Comparison of ENCODE assay signal across 8 cellular contexts in the genomic region with DNA sequence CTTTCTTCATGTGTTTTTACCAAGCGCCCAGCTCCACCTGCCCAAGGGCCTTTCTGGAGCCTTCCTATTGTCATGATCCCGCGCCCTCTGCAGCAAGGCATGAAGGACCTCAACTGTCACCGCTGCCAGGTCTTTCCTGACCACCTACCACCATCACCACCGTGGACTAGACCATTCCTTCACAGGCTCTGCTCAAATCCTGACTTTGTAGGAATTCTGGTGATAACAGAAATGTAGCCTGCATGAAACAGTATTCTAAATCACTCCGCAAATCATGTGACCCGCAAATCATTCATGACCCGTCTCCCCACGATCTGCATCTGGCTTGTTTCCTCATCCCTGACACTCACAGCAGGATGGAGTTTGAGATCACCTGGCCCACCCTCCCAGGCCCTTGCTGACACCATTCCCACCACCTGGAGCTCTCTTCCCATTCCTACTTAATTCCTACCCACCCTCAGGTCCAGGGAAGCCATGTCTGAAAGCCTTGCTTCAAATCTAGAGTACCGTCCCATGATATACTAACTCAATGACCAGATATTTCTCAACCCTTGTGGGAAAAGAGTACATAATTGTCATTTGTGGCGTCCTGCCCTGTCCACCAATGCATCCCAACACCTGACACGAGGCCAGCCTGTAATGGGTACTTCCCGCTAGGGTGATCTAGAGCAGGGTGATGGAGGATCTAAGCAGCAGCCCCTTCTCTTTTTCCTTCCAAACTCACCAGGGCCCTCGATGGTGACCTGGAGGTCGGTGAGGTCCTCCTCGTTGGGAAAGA. TPM values are rescaled to one million over a fixed set of nuclear protein-coding genes. Genes with fewer than 3 reads are reported as not detected.
DNase-seq lines count a peak whose midpoint lies in the region; ATAC-seq and TF ChIP-seq lines count a peak whose summit lies in the region.

No MANE protein-coding gene starts in this region.

- peak; percentile 39 for DNase-seq in HT-29 (ENCODE audit: low spot score)
- DNase-seq in brain microvascular endothelial cell = no peak
- no peak for DNase-seq in kidney tubule cell (ENCODE audit: low spot score)
- no peak for DNase-seq in SW480 (ENCODE audit: low spot score)
- no peak for DNase-seq in cerebellum (ENCODE audit: low spot score)

- in situ Hi-C loops in brain microvascular endothelial cell (cut with HindIII; ENCODE audit: low pct_ligation_motif_present, low sequenced_read_pairs) = no loop called here

- no peak for TF ChIP-seq CTCF in brain microvascular endothelial cell (IDR thresholded peaks at IDR 0.05; ENCODE audit: low read depth, low read length, missing control alignments)

- H3K27me3 ChIP-seq in ACC112 (ENCODE audit: insufficient read depth, low read length) (no peaks in the 10 kb centered on the region), brain microvascular endothelial cell (replicated peaks) (no peaks in the 10 kb centered on the region), muscle layer of colon (ENCODE audit: control insufficient read depth in 1 of 2, insufficient read depth in 2 of 2, low read length in 2 of 2) (no peaks in the 10 kb centered on the region)

- peaks cover 46% of the 10 kb centered on the region for H3K79me2 ChIP-seq in ACC112 (ENCODE audit: control insufficient read depth, insufficient read depth, low read length, unreplicated experiment)

- peaks cover 8% of the 10 kb centered on the region; the same call in 1 of the 2 replicates for H3K36me3 ChIP-seq in ACC112 (ENCODE audit: insufficient read depth, low read length)
- peaks cover 29% of the 10 kb centered on the region for H3K36me3 ChIP-seq in brain microvascular endothelial cell (replicated peaks)
- H3K36me3 ChIP-seq in muscle layer of colon (ENCODE audit: insufficient read depth, low read length) = peaks cover 28% of the 10 kb centered on the region

- H3K27ac ChIP-seq in ACC112 (ENCODE audit: low read depth, low read length) = peak overlapping the region; percentile 7; the same call in 1 of the 2 replicates
- peak overlapping the region; percentile 4 for H3K27ac ChIP-seq in brain microvascular endothelial cell
- H3K27ac ChIP-seq in muscle layer of colon (ENCODE audit: low read depth, low read length) = no peak overlapping the region

- H3K9ac ChIP-seq in muscle layer of colon (ENCODE audit: low read length) = no peak overlapping the region

- peaks cover 17% of the 10 kb centered on the region for H3K4me1 ChIP-seq in ACC112 (ENCODE audit: control insufficient read depth, insufficient read depth, low read length, unreplicated experiment)
- H3K4me1 ChIP-seq in muscle layer of colon (ENCODE audit: insufficient read depth, low read length) = peaks cover 16% of the 10 kb centered on the region

- ATAC-seq in GM19452 (IDR thresholded peaks at IDR 0.05; ENCODE audit: unreplicated experiment) = no peak

- no peak overlapping the region for H2AFZ ChIP-seq in ACC112 (ENCODE audit: low read length, unreplicated experiment)

- H3K4me3 ChIP-seq in ACC112 (ENCODE audit: low read depth, low read length) (peak overlapping the region; percentile 84), brain microvascular endothelial cell (ENCODE audit: low read depth, low read length) (peak overlapping the region; percentile 83), muscle layer of colon (ENCODE audit: low read depth in 1 of 2, low read length in 2 of 2) (peak overlapping the region; percentile 39 to 76)

- H3K9me3 ChIP-seq in muscle layer of colon (ENCODE audit: low read length) = no peaks in the 10 kb centered on the region

RNA-seq across cellular contexts. Expression of gene UBE2S, which starts 1.3 kb away (rescaled TPM):
- 2,696 and 2,806 TPM in 2 replicates for total RNA-seq in HT-29 (2014; rRNA removed; shearing (Covaris generic))
- 38.6 TPM for total RNA-seq in cerebellum

RNA-seq across cellular contexts. Expression of gene RPL28, which starts 20.5 kb away (rescaled TPM):
- 1,121 and 1,134 TPM in 2 replicates for total RNA-seq in HT-29 (2014; rRNA removed; shearing (Covaris generic))
- total RNA-seq in cerebellum = 105 TPM

RNA-seq across cellular contexts. Expression of gene TMEM238, which starts 22.2 kb away (rescaled TPM):
- 87.8 and 92.7 TPM in 2 replicates for total RNA-seq in HT-29 (2014; rRNA removed; shearing (Covaris generic))
- total RNA-seq in cerebellum = 0.27 TPM

RNA-seq across cellular contexts. Expression of gene TMEM190, which starts 29.7 kb away (rescaled TPM):
- total RNA-seq in HT-29 (2014; rRNA removed; shearing (Covaris generic)) = not detected in 2 replicates
- total RNA-seq in cerebellum = not detected

RNA-seq across cellular contexts. Expression of gene IL11, which starts 36.0 kb away (rescaled TPM):
- 0.31 and 2.8 TPM in 2 replicates for total RNA-seq in HT-29 (2014; rRNA removed; shearing (Covaris generic))
- 0.27 TPM for total RNA-seq in cerebellum

Comparison
In these comparisons a context has a peak if more than half of its experiments do, and no peak if none do; other contexts are left out.
1. RNA of gene UBE2S, which starts 1.3 kb away (total RNA-seq): 2,696 to 2,806 TPM in HT-29; 38.6 TPM in cerebellum (single experiment); every median in the first group is over 10 times any median in the second.
2. RNA of gene RPL28, which starts 20.5 kb away (total RNA-seq): 1,121 to 1,134 TPM in HT-29; 105 TPM in cerebellum (single experiment); every median in the first group is over 10 times any median in the second.
3. RNA of gene TMEM238, which starts 22.2 kb away (total RNA-seq): 87.8 to 92.7 TPM in HT-29; 0.27 TPM in cerebellum (single experiment); every median in the first group is over 10 times any median in the second.
4. Peak in every context shown above with its lines, with median percentiles within 50 percentile points of each other: H3K4me3 ChIP-seq.